1 cellular context compared by ENCODE assay signal in genomic region chr7:103119791-103120291, GRCh38.
TF ChIP-seq lines count a peak whose summit lies in the region.

No MANE protein-coding gene starts in this region.

TF ChIP-seq in K562, 482 proteins besides CTCF, POLR2A, EP300 and RAD21 (continued from another document and continues in another):
- TF ChIP-seq CEBPZ (IDR thresholded peaks at IDR 0.05; ENCODE audit: borderline replicate concordance, low read depth, low read length) (no peak), BRCA1 (IDR thresholded peaks at IDR 0.05) (no peak), BRCA1 (CRISPR knock-in tag; IDR thresholded peaks at IDR 0.05) (no peak), HLTF (IDR thresholded peaks at IDR 0.05) (peak; percentile 80), CBX2 (IDR thresholded peaks at IDR 0.05; ENCODE audit: insufficient read depth, low read length, poor library complexity, severe bottlenecking) (no peak), COPS2 (conservative IDR thresholded peaks at IDR 0.05) (no peak), RBM14 (IDR thresholded peaks at IDR 0.05; ENCODE audit: borderline replicate concordance, insufficient read depth, low read depth, low read length) (no peak), POLR2AphosphoS2 (IDR thresholded peaks at IDR 0.05; ENCODE audit: low read length) (no peak), KAT2B (IDR thresholded peaks at IDR 0.05; ENCODE audit: low read depth, low read length) (no peak), ZC3H4 (CRISPR knock-in tag; IDR thresholded peaks at IDR 0.05; ENCODE audit: borderline replicate concordance) (no peak), ZBTB33 (CRISPR knock-in tag; IDR thresholded peaks at IDR 0.05) (peak; percentile 71), ZFP91 (CRISPR knock-in tag; IDR thresholded peaks at IDR 0.05) (no peak), HNRNPK (IDR thresholded peaks at IDR 0.05; ENCODE audit: low read depth, low read length, poor library complexity, severe bottlenecking) (no peak), LARP7 (IDR thresholded peaks at IDR 0.05) (no peak), ZKSCAN3 (CRISPR knock-in tag; IDR thresholded peaks at IDR 0.05) (no peak), FOXJ2 (tag; IDR thresholded peaks at IDR 0.05) (no peak), BCL6 (CRISPR knock-in tag; IDR thresholded peaks at IDR 0.05) (no peak), TEAD4 (IDR thresholded peaks at IDR 0.05; ENCODE audit: low read length) (peak; percentile 99), TEAD4 (CRISPR knock-in tag; IDR thresholded peaks at IDR 0.05; ENCODE audit: borderline replicate concordance) (no peak), STAT6 (CRISPR knock-in tag; IDR thresholded peaks at IDR 0.05) (0 out of 2 replicates have a peak, but pooled peaks have one; percentile 39), ZNF121 (CRISPR knock-in tag; conservative IDR thresholded peaks at IDR 0.05) (no peak), VEZF1 (CRISPR knock-in tag; IDR thresholded peaks at IDR 0.05) (peak; percentile 61), TAF9B (IDR thresholded peaks at IDR 0.05; ENCODE audit: partially characterized antibody) (peak; percentile 88), SMC3 (conservative IDR thresholded peaks at IDR 0.05; ENCODE audit: insufficient read depth, low read depth, low read length) (no peak), DEAF1 (CRISPR knock-in tag; IDR thresholded peaks at IDR 0.05) (no peak), MTA2 (IDR thresholded peaks at IDR 0.05; ENCODE audit: low read depth) (peak; percentile 97), TEAD1 (CRISPR knock-in tag; IDR thresholded peaks at IDR 0.05) (peak; percentile 62 to 96; a peak in 3 of 4 replicates), CHCHD3 (CRISPR knock-in tag; IDR thresholded peaks at IDR 0.05) (no peak), ZNF780A (CRISPR knock-in tag; IDR thresholded peaks at IDR 0.05) (no peak), RFX1 (IDR thresholded peaks at IDR 0.05) (no peak), XRCC4 (IDR thresholded peaks at IDR 0.05; ENCODE audit: extremely low read depth, insufficient read depth, insufficient read length) (no peak), MAFG (tag; conservative IDR thresholded peaks at IDR 0.05) (no peak), MYBL2 (IDR thresholded peaks at IDR 0.05; ENCODE audit: low read depth) (no peak), MYBL2 (CRISPR knock-in tag; IDR thresholded peaks at IDR 0.05; ENCODE audit: borderline replicate concordance) (no peak), ZNF224 (CRISPR knock-in tag; IDR thresholded peaks at IDR 0.05) (no peak), GTF2F1 (IDR thresholded peaks at IDR 0.05; ENCODE audit: low read depth, low read length) (no peak), EP400 (IDR thresholded peaks at IDR 0.05) (peak; percentile 85), TBL1XR1 (IDR thresholded peaks at IDR 0.05; ENCODE audit: low read length in 2 of 2) (peak; percentile 81 to 83; a peak in 3 of 4 replicates), CREB1 (IDR thresholded peaks at IDR 0.05) (peak; percentile 80; the same call in 1 of the 2 replicates), CREB1 (CRISPR knock-in tag; IDR thresholded peaks at IDR 0.05) (peak; percentile 69; the same call in 1 of the 2 replicates), ZBTB34 (CRISPR knock-in tag; IDR thresholded peaks at IDR 0.05) (no peak)
- TF ChIP-seq, protein P1, sequence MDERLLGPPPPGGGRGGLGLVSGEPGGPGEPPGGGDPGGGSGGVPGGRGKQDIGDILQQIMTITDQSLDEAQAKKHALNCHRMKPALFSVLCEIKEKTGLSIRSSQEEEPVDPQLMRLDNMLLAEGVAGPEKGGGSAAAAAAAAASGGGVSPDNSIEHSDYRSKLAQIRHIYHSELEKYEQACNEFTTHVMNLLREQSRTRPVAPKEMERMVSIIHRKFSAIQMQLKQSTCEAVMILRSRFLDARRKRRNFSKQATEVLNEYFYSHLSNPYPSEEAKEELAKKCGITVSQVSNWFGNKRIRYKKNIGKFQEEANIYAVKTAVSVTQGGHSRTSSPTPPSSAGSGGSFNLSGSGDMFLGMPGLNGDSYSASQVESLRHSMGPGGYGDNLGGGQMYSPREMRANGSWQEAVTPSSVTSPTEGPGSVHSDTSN (CRISPR knock-in tag; IDR thresholded peaks at IDR 0.05; ENCODE audit: low read depth): no peak
- TF ChIP-seq, protein P1 (tag; conservative IDR thresholded peaks at IDR 0.05; ENCODE audit: low read depth): peak; percentile 95
- TF ChIP-seq, protein P2, sequence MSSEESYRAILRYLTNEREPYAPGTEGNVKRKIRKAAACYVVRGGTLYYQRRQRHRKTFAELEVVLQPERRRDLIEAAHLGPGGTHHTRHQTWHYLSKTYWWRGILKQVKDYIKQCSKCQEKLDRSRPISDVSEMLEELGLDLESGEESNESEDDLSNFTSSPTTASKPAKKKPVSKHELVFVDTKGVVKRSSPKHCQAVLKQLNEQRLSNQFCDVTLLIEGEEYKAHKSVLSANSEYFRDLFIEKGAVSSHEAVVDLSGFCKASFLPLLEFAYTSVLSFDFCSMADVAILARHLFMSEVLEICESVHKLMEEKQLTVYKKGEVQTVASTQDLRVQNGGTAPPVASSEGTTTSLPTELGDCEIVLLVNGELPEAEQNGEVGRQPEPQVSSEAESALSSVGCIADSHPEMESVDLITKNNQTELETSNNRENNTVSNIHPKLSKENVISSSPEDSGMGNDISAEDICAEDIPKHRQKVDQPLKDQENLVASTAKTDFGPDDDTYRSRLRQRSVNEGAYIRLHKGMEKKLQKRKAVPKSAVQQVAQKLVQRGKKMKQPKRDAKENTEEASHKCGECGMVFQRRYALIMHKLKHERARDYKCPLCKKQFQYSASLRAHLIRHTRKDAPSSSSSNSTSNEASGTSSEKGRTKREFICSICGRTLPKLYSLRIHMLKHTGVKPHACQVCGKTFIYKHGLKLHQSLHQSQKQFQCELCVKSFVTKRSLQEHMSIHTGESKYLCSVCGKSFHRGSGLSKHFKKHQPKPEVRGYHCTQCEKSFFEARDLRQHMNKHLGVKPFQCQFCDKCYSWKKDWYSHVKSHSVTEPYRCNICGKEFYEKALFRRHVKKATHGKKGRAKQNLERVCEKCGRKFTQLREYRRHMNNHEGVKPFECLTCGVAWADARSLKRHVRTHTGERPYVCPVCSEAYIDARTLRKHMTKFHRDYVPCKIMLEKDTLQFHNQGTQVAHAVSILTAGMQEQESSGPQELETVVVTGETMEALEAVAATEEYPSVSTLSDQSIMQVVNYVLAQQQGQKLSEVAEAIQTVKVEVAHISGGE (CRISPR knock-in tag; IDR thresholded peaks at IDR 0.05): peak in 1 of 3 experiments; percentile 72; a peak in 1 of 6 replicates
